22 cellular contexts compared by ENCODE assay signal in the genomic region with DNA sequence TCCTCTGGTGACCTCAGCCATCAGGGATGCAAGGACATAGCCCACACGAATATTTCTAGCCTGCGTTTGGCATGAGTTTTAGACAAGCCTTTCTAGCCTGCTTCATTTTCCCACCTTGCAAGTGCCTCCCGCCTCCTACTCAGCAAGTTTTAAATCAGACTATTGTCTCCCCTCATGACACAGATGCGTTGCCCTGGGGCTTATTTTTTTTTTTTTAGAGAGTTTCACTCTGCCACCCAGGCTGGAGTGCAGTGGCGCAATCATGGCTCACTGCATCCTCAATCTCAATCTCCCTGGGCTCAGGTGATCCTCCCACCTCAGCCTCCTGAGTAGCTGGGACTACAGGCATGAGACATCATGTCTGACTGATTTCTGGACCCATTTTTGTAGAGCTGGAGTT. TPM values are rescaled to one million over a fixed set of nuclear protein-coding genes. Genes with fewer than 3 reads are reported as not detected.
DNase-seq lines count a peak whose midpoint lies in the region; ATAC-seq and TF ChIP-seq lines count a peak whose summit lies in the region.
"Had no signal": no experiment of that assay in that cellular context is flagged by ENCODE, and none has a peak within 500 bp of the region (broad histone marks: within the 10 kb centered on the region; RNA-seq: fewer than 3 reads in every experiment).

No MANE protein-coding gene starts in this region.

- peaks cover 11% of the 10 kb centered on the region for H3K4me1 ChIP-seq in Caco-2
- H3K4me1 ChIP-seq in HEK293 (ENCODE audit: control insufficient read depth, insufficient read depth, low read length), result peaks cover 8% of the 10 kb centered on the region; the same call in 1 of the 2 replicates
- H3K4me1 ChIP-seq in heart left ventricle, result peaks cover 0 to 14% (median 0%) of the 10 kb centered on the region in 12 donors
- H3K4me1 ChIP-seq in transverse colon, result peaks cover 0 to 11% (median 5%) of the 10 kb centered on the region in 4 donors

- no peak for TF ChIP-seq POLR2A in heart left ventricle (IDR thresholded peaks at IDR 0.05)
- TF ChIP-seq POLR2A in transverse colon (IDR thresholded peaks at IDR 0.05), result no peak

- H3K9me3 ChIP-seq in Caco-2 (no peaks in the 10 kb centered on the region), HEK293 (ENCODE audit: control insufficient read depth, insufficient read depth, low read depth, low read length) (no peaks in the 10 kb centered on the region), heart left ventricle (no peaks in the 10 kb centered on the region), transverse colon (no peaks in the 10 kb centered on the region)
- H3K9me3 ChIP-seq: BLaER1 had no signal

- BruUV-seq in Caco-2 (replicated peaks; lab: Mats Ljungman, UMichigan), result no TSS peak

- H3K4me3 Mint-ChIP-seq in Caco-2 (ENCODE audit: unreplicated experiment) (no peak overlapping the region), nephron progenitor cell (no peak overlapping the region), natural killer cell (no peak overlapping the region)
- peak overlapping the region; percentile 54 for H3K4me3 Mint-ChIP-seq in dendritic cell treated with granulocyte-macrophage colony-stimulating factor and Interleukin-4, amounts not matched to agents 40 ng/mL and 50 ng/mL, for 4 days

- POLR2A ChIA-PET in Caco-2 (lab: Charles Lee), result no interaction called here
- POLR2A ChIA-PET in HEK293 (lab: Yijun Ruan, JAX), result no interaction called here

- H3K36me3 ChIP-seq in Caco-2 (ENCODE audit: control insufficient read depth, insufficient read depth, low read length), result no peaks in the 10 kb centered on the region
- H3K36me3 ChIP-seq in HEK293 (ENCODE audit: control insufficient read depth in 2 of 2, insufficient read depth in 1 of 2, low read length in 2 of 2), result no peaks in the 10 kb centered on the region
- H3K36me3 ChIP-seq in heart left ventricle, result no peaks in the 10 kb centered on the region
- no peaks in the 10 kb centered on the region for H3K36me3 ChIP-seq in transverse colon
- H3K36me3 ChIP-seq: BLaER1 had no signal

- CTCF ChIA-PET in Caco-2 (lab: Charles Lee) (no interaction called here), HEK293 (lab: Yijun Ruan, JAX) (interaction anchor here (0.7 to 0.9 kb wide), 2 partner anchors 118 to 204 kb away, joined by 3 read pairs; no protein-coding TSS in a partner anchor)

- H3K9me3 Mint-ChIP-seq in Caco-2 (ENCODE audit: unreplicated experiment) (no peaks in the 10 kb centered on the region), nephron progenitor cell (no peaks in the 10 kb centered on the region), natural killer cell (no peaks in the 10 kb centered on the region)
- H3K9me3 Mint-ChIP-seq in dendritic cell treated with granulocyte-macrophage colony-stimulating factor and Interleukin-4, amounts not matched to agents 40 ng/mL and 50 ng/mL, for 4 days, result no peaks in the 10 kb centered on the region
- H3K9me3 Mint-ChIP-seq: IgD-negative memory B cell had no signal

- H3K4me3 ChIP-seq in Caco-2 (ENCODE audit: low read depth, low read length) (no peak overlapping the region), HEK293 (ENCODE audit: low read depth, low read length) (no peak overlapping the region), heart left ventricle (no peak overlapping the region), transverse colon (no peak overlapping the region)
- H3K4me3 ChIP-seq: BLaER1 had no signal

- intact Hi-C loops in Caco-2 (cut with micrococcal nuclease; ENCODE audit: unreplicated experiment), result no loop called here
- intact Hi-C loops in dendritic cell treated with granulocyte-macrophage colony-stimulating factor and Interleukin-4, amounts not matched to agents 40 ng/mL and 50 ng/mL, for 4 days (cut with micrococcal nuclease), result loop anchor here (5.0 kb wide), 1 partner anchor 389 kb away; the partner anchor contains the start of gene IFT88
- intact Hi-C loops in heart left ventricle (cut with DNase I), result no loop called here
- intact Hi-C loops in transverse colon (cut with DNase I; ENCODE audit: low total_unique reads), result loop anchor here (5.0 kb wide), 1 partner anchor 956 kb away; no protein-coding TSS in a partner anchor
- intact Hi-C loops in natural killer cell (cut with micrococcal nuclease), result no loop called here

- 71 to 78% (median 71%) methylated on average over 5 of the region's 5 CpGs for WGBS in heart left ventricle, 4 donors
- WGBS in transverse colon (ENCODE audit: low coverage in 1 of 2), 2 donors, result 84 to 89% methylated on average over 3 to 5 of the region's 5 CpGs

- H3K27me3 ChIP-seq in Caco-2 (replicated peaks; ENCODE audit: control insufficient read depth, insufficient read depth, low read length) (no peaks in the 10 kb centered on the region), heart left ventricle (peaks cover 0 to 35% (median 3%) of the 10 kb centered on the region in 9 donors), transverse colon (peaks cover 48% of the 10 kb centered on the region)

- no peaks in the 10 kb centered on the region for H3K36me3 Mint-ChIP-seq in Caco-2 (ENCODE audit: insufficient read depth, unreplicated experiment)
- no peaks in the 10 kb centered on the region for H3K36me3 Mint-ChIP-seq in dendritic cell treated with granulocyte-macrophage colony-stimulating factor and Interleukin-4, amounts not matched to agents 40 ng/mL and 50 ng/mL, for 4 days (ENCODE audit: low read depth)
- H3K36me3 Mint-ChIP-seq in nephron progenitor cell (ENCODE audit: low read depth), result no peaks in the 10 kb centered on the region
- no peaks in the 10 kb centered on the region for H3K36me3 Mint-ChIP-seq in natural killer cell
- H3K36me3 Mint-ChIP-seq: IgD-negative memory B cell had no signal

- TF ChIP-seq CTCF in Caco-2 (IDR thresholded peaks at IDR 0.05; ENCODE audit: insufficient read depth in 1 of 2, low read depth in 1 of 2, low read length in 1 of 2, severe bottlenecking in 1 of 2, unreplicated experiment in 1 of 2) (no peak), HEK293 (tag by site-specific recombination; IDR thresholded peaks at IDR 0.05) (no peak), nephron progenitor cell (IDR thresholded peaks at IDR 0.05) (no peak), heart left ventricle (IDR thresholded peaks at IDR 0.05) (no peak), transverse colon (IDR thresholded peaks at IDR 0.05) (no peak), natural killer cell (IDR thresholded peaks at IDR 0.05) (no peak)

- no peak for ATAC-seq in heart left ventricle
- no peak for ATAC-seq in natural killer cell
- ATAC-seq: PC-3 had no signal

- no peak for TF ChIP-seq EP300 in transverse colon (IDR thresholded peaks at IDR 0.05; ENCODE audit: low read depth)

- H3K27ac Mint-ChIP-seq in Caco-2 (ENCODE audit: unreplicated experiment) (peak overlapping the region; percentile 7), nephron progenitor cell (peak overlapping the region; percentile 50), natural killer cell (no peak overlapping the region)
- H3K27ac Mint-ChIP-seq in dendritic cell treated with granulocyte-macrophage colony-stimulating factor and Interleukin-4, amounts not matched to agents 40 ng/mL and 50 ng/mL, for 4 days, result no peak overlapping the region
- H3K27ac Mint-ChIP-seq: CD4-positive, CD25-positive, alpha-beta regulatory T cell; IgD-negative memory B cell had no signal

- no peak overlapping the region for H3K27ac ChIP-seq in HEK293 (ENCODE audit: extremely low read depth, low read depth, low read length)
- H3K27ac ChIP-seq in heart left ventricle, result no peak overlapping the region
- H3K27ac ChIP-seq in transverse colon, result no peak overlapping the region
- H3K27ac ChIP-seq: BLaER1, KMS-11 had no signal

- in situ Hi-C loops in transverse colon (cut with MboI; ENCODE audit: low pct_ligation_motif_present in 1 of 4, low pct_unique_long_range_greater_than_20kb in 1 of 4, low sequenced_read_pairs in 3 of 4), result loop anchor here in 3 of 4 donors (25.0 kb wide), 4 partner anchors 309 to 759 kb away; partner anchors contain the start of gene XPO4 (in 1 of the 3)

- H3K27me3 Mint-ChIP-seq in Caco-2 (ENCODE audit: insufficient read depth, unreplicated experiment), result peaks cover 7% of the 10 kb centered on the region
- peaks cover 55% of the 10 kb centered on the region for H3K27me3 Mint-ChIP-seq in dendritic cell treated with granulocyte-macrophage colony-stimulating factor and Interleukin-4, amounts not matched to agents 40 ng/mL and 50 ng/mL, for 4 days
- peaks cover 29% of the 10 kb centered on the region for H3K27me3 Mint-ChIP-seq in nephron progenitor cell (ENCODE audit: low read depth, poor library complexity)
- H3K27me3 Mint-ChIP-seq in natural killer cell (ENCODE audit: low read depth in 2 of 2), result peaks cover 56 to 61% of the 10 kb centered on the region in 2 donors

- peaks cover 15% of the 10 kb centered on the region for H3K4me1 Mint-ChIP-seq in Caco-2 (ENCODE audit: low read depth, unreplicated experiment)
- peaks cover 51% of the 10 kb centered on the region for H3K4me1 Mint-ChIP-seq in dendritic cell treated with granulocyte-macrophage colony-stimulating factor and Interleukin-4, amounts not matched to agents 40 ng/mL and 50 ng/mL, for 4 days (ENCODE audit: low read depth)
- H3K4me1 Mint-ChIP-seq in nephron progenitor cell, result peaks cover 23% of the 10 kb centered on the region
- H3K4me1 Mint-ChIP-seq in natural killer cell, result peaks cover 0 to 6% of the 10 kb centered on the region in 2 donors

- DNase-seq in Caco-2, result no peak
- DNase-seq in nephron progenitor cell, result no peak
- DNase-seq in heart left ventricle, result no peak
- DNase-seq in transverse colon, result no peak
- no peak for DNase-seq in natural killer cell
- DNase-seq: CD4-positive, CD25-positive, alpha-beta regulatory T cell; GOT3; HCEC 1CT; NCI-H1048; NCI-H1417; NCI-H1694; NCI-H2029 treated with DMSO at 0.1 percent for 48 hours; NCI-H446; NCI-H524 treated with DMSO at 0.1 percent for 48 hours; NCI-H774; PC-3 had no signal

TF ChIP-seq in HEK293, 187 proteins besides CTCF, POLR2A, EP300 and RAD21 (continues in another document):
- TF ChIP-seq RBAK (tag by site-specific recombination; IDR thresholded peaks at IDR 0.05), result no peak
- no peak for TF ChIP-seq ZNF146 (tag by site-specific recombination; IDR thresholded peaks at IDR 0.05)

RNA-seq across cellular contexts. Expression of gene GJB2, which starts 14.6 kb away (rescaled TPM):
- 0.58 and 0.75 TPM in 2 replicates for total RNA-seq in Caco-2 (2022)
- 1 to 10 TPM in 1 of 9 donors, under 1 TPM in 7, not detected in 1; 0.10 to 2.0 (median 0.22) TPM for total RNA-seq in heart left ventricle
- under 1 TPM; 0.30 to 0.62 TPM for polyA plus RNA-seq in heart left ventricle
- total RNA-seq in transverse colon, result 10 to 100 TPM in 3 of 4 donors, 1 to 10 TPM in 1; 5.0 to 38.4 (median 25.9) TPM
- total RNA-seq in natural killer cell, result under 1 TPM in 1 of 3 donors, not detected in 2; 0.40 TPM
- total RNA-seq: CD4-positive, CD25-positive, alpha-beta regulatory T cell had no signal
- polyA plus RNA-seq: CD4-positive, CD25-positive, alpha-beta regulatory T cell; IgD-negative memory B cell had no signal

RNA-seq across cellular contexts. Expression of gene GJA3, which starts 17.3 kb away (rescaled TPM):
- total RNA-seq in Caco-2 (2022) (0.09 and 0.11 TPM in 2 replicates), heart left ventricle (10 to 100 TPM; 13.6 to 30.5 (median 17.9) TPM), transverse colon (under 1 TPM in 1 of 4 donors, not detected in 3; 0.14 TPM), natural killer cell (under 1 TPM in 1 of 3 donors, not detected in 2; 0.18 TPM)
- 1 to 10 TPM; 5.4 to 9.3 TPM for polyA plus RNA-seq in heart left ventricle
- total RNA-seq: CD4-positive, CD25-positive, alpha-beta regulatory T cell had no signal

RNA-seq across cellular contexts. Expression of gene GJB6, which starts 54.0 kb away (rescaled TPM):
- not detected in 2 replicates for total RNA-seq in Caco-2 (2022)
- not detected for total RNA-seq in heart left ventricle
- not detected for polyA plus RNA-seq in heart left ventricle
- under 1 TPM in 1 of 4 donors, not detected in 3; 0.68 TPM for total RNA-seq in transverse colon
- 1 to 10 TPM in 1 of 3 donors, under 1 TPM in 2; 0.23 to 1.3 (median 0.26) TPM for total RNA-seq in natural killer cell
- polyA plus RNA-seq: AG04450, IgD-negative memory B cell had no signal

Comparison
In these comparisons a context has a peak if more than half of its experiments do, and no peak if none do; other contexts are left out.
1. H3K27ac Mint-ChIP-seq: peak in Caco-2 (single experiment) and nephron progenitor cell (single experiment); none in dendritic cell treated with granulocyte-macrophage colony-stimulating factor and Interleukin-4, amounts not matched to agents 40 ng/mL and 50 ng/mL, for 4 days (single experiment) and natural killer cell (0 of 2).
2. RNA of gene GJA3, which starts 17.3 kb away (total RNA-seq): 13.6 to 30.5 TPM in heart left ventricle; 0.09 to 0.11 TPM in Caco-2, 0.14 TPM in transverse colon and 0.18 TPM in natural killer cell; every median in the first group is over 10 times any median in the second.
3. intact Hi-C loops: an anchor here in dendritic cell treated with granulocyte-macrophage colony-stimulating factor and Interleukin-4, amounts not matched to agents 40 ng/mL and 50 ng/mL, for 4 days (5.0 kb wide) and transverse colon (5.0 kb wide); none called in Caco-2, heart left ventricle and natural killer cell.